ENCODE assay signal across 9 cellular contexts in the genomic region with DNA sequence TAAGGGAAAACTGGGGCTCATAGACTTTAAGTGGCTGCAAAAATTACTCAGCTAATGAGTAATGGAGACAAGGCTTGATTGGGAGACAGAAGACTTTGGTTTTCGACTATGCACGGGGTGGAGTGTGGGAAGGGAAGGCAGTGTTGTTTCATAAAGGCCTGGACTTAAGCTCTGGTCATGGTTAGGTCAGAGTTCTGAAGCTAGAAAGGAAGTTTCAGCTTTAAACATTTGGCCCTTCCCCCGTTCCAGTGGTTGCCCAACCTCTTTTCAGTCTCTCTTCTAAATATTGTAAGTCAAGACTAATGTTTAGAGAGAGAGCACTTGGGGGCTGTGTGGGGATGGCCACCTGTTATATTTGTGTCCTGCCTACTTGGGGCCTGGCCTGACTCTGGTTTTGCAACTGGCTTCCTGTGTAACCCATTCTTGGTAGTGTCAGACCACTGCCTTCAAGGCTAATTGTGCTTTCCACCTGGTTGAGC. TPM values are rescaled to one million over a fixed set of nuclear protein-coding genes. Genes with fewer than 3 reads are reported as not detected.
A peak's percentile ranks its signal among the peaks of the same experiment; 100 is the strongest.
DNase-seq lines count a peak whose midpoint lies in the region; ATAC-seq and TF ChIP-seq lines count a peak whose summit lies in the region.
"Had no signal": no experiment of that assay in that cellular context is flagged by ENCODE, and none has a peak within 500 bp of the region (broad histone marks: within the 10 kb centered on the region; RNA-seq: fewer than 3 reads in every experiment).

No MANE protein-coding gene starts in this region.

- H3K4me1 ChIP-seq in Karpas-422 (ENCODE audit: low read length) (peaks cover 89% of the 10 kb centered on the region), upper lobe of right lung (peaks cover 83% of the 10 kb centered on the region)

- H3K9me3 ChIP-seq in Karpas-422 (ENCODE audit: low read length) = no peaks in the 10 kb centered on the region; the same call in 1 of the 2 replicates
- H3K9me3 ChIP-seq in upper lobe of right lung = no peaks in the 10 kb centered on the region

- H2AFZ ChIP-seq in Karpas-422 (ENCODE audit: low read length) = no peak overlapping the region

- ATAC-seq in GM21528 (IDR thresholded peaks at IDR 0.05; ENCODE audit: low FRiP score, unreplicated experiment) = peak; percentile 90
- peak; percentile 80 for ATAC-seq in upper lobe of right lung

- no peaks in the 10 kb centered on the region for H4K20me1 ChIP-seq in Karpas-422 (ENCODE audit: insufficient read depth, low read depth, low read length)

- H3K79me2 ChIP-seq in Karpas-422 (ENCODE audit: low read length) = peaks cover 95% of the 10 kb centered on the region

- H3K36me3 ChIP-seq in Karpas-422 (ENCODE audit: insufficient read depth, low read length) (no peaks in the 10 kb centered on the region), upper lobe of right lung (no peaks in the 10 kb centered on the region)

- intact Hi-C loops in upper lobe of right lung (cut with DNase I) = no loop called here

- H3K4me2 ChIP-seq in Karpas-422 (ENCODE audit: low read depth, low read length, poor library complexity, severe bottlenecking) = no peak overlapping the region

- H3K9me2 ChIP-seq in Karpas-422 (replicated peaks; ENCODE audit: insufficient read depth, low read length) = no peaks in the 10 kb centered on the region

- no peak overlapping the region for H3K4me3 ChIP-seq in Karpas-422 (ENCODE audit: low read length)
- no peak overlapping the region for H3K4me3 ChIP-seq in upper lobe of right lung
- H3K4me3 ChIP-seq: SK-N-MC had no signal

- in situ Hi-C loops in GM13977 (cut with MboI; ENCODE audit: low pct_unique_long_range_greater_than_20kb, low sequenced_read_pairs, unreplicated experiment) = no loop called here

- no peak for TF ChIP-seq CTCF in GM13977 (IDR thresholded peaks at IDR 0.05; ENCODE audit: extremely low read depth, insufficient read depth, missing control alignments)
- no peak for TF ChIP-seq CTCF in upper lobe of right lung (IDR thresholded peaks at IDR 0.05)

- DNase-seq in GM13977 (ENCODE audit: low spot score) (peak; percentile 57), Karpas-422 (no peak), epithelial cell of prostate (ENCODE audit: low read depth, low spot score) (no peak), upper lobe of right lung (no peak), A172 (ENCODE audit: low spot score) (no peak), NCI-H526 treated with DMSO at 0.1 percent for 48 hours (lab: John Stamatoyannopoulos, UW) (no peak)
- no peak for DNase-seq in activated CD4-positive, CD25-positive, alpha-beta regulatory T cell (lab: John Stamatoyannopoulos, UW)

- no peak overlapping the region for H3K9ac ChIP-seq in Karpas-422 (ENCODE audit: low read length)

- H3K27me3 ChIP-seq in Karpas-422 (ENCODE audit: low read length) = no peaks in the 10 kb centered on the region
- H3K27me3 ChIP-seq in upper lobe of right lung = no peaks in the 10 kb centered on the region

- peak overlapping the region; percentile 1 for H3K27ac ChIP-seq in Karpas-422 (ENCODE audit: low read length)
- H3K27ac ChIP-seq in epithelial cell of prostate = peak overlapping the region; percentile 84
- peak overlapping the region; percentile 24 for H3K27ac ChIP-seq in upper lobe of right lung
- H3K27ac ChIP-seq: SK-N-MC had no signal

RNA-seq across cellular contexts. Expression of gene MSN, which starts 21.0 kb away (rescaled TPM):
- total RNA-seq in Karpas-422 (2014; rRNA removed; shearing (Covaris generic); ENCODE audit: low replicate concordance) = 255 and 361 TPM in 2 replicates
- total RNA-seq in upper lobe of right lung = 462 TPM
- 326 and 328 TPM in 2 replicates for total RNA-seq in A172 (2014; rRNA removed; shearing (Covaris generic))

Comparison
In these comparisons a context has a peak if more than half of its experiments do, and no peak if none do; other contexts are left out.
1. H3K27ac ChIP-seq: peak in every context shown above with its lines; median percentile 84 in epithelial cell of prostate; 24 in upper lobe of right lung; 1 in Karpas-422.